Comparison of ENCODE assay signal across 3 cellular contexts in the genomic region with DNA sequence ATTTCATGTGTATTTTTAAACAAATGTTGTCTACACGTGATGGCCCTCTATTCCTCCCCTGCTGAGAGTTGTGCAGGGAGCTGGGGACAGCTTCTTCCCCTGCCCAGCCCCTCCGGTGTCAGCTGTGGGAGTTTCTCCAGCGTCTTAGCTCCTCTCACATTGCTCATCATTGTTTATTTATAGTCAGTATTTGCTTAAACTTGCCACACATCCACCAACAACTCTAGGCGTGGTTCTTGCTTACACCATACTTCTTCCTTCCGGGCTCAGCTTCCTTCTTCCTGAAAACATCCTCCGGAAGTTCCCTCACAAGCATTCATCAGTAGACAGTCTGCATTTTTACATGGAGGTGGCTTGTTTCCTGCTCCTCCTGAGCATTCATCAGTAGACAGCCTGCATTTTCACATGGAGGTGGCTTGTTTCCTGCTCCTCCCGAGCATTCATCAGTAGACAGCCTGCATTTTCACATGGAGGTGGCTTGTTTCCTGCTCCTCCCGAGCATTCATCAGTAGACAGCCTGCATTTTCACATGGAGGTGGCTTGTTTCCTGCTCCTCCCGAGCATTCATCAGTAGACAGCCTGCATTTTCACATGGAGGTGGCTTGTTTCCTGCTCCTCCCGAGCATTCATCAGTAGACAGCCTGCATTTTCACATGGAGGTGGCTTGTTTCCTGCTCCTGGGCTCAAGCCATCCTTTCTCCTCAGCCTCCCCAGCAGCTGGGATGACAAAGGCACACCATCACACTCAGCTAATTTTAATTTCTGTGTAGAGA.
TF ChIP-seq lines count a peak whose summit lies in the region.
"Not testable (repeated sequence)": the region's sequence is repeated elsewhere in the genome, so short reads cannot be mapped to it uniquely, and the experiment has no call there.

No MANE protein-coding gene starts in this region.

TF ChIP-seq in A549, 52 proteins besides CTCF, POLR2A, EP300 and RAD21:
- TF ChIP-seq CEBPB (IDR thresholded peaks at IDR 0.05) (peak; percentile 18 to 52; a peak in 1 of 4 replicates), FOSL2 (CRISPR knock-in tag; IDR thresholded peaks at IDR 0.05) (0 out of 2 replicates have a peak, but pooled peaks have one; percentile 12)
- not testable (repeated sequence) for TF ChIP-seq FOSL2 (IDR thresholded peaks at IDR 0.05)

TF ChIP-seq in HEK293, 187 proteins besides CTCF, POLR2A, EP300 and RAD21:
- peak; percentile 77 for TF ChIP-seq SETDB1 (IDR thresholded peaks at IDR 0.05; ENCODE audit: insufficient read length, low read length)
- TF ChIP-seq TRIM28 (IDR thresholded peaks at IDR 0.05; ENCODE audit: borderline replicate concordance, low read length) = peak; percentile 93; the same call in 1 of the 2 replicates

TF ChIP-seq in PFSK-1, 5 proteins besides CTCF, POLR2A, EP300 and RAD21:
- TF ChIP-seq, protein P1, sequence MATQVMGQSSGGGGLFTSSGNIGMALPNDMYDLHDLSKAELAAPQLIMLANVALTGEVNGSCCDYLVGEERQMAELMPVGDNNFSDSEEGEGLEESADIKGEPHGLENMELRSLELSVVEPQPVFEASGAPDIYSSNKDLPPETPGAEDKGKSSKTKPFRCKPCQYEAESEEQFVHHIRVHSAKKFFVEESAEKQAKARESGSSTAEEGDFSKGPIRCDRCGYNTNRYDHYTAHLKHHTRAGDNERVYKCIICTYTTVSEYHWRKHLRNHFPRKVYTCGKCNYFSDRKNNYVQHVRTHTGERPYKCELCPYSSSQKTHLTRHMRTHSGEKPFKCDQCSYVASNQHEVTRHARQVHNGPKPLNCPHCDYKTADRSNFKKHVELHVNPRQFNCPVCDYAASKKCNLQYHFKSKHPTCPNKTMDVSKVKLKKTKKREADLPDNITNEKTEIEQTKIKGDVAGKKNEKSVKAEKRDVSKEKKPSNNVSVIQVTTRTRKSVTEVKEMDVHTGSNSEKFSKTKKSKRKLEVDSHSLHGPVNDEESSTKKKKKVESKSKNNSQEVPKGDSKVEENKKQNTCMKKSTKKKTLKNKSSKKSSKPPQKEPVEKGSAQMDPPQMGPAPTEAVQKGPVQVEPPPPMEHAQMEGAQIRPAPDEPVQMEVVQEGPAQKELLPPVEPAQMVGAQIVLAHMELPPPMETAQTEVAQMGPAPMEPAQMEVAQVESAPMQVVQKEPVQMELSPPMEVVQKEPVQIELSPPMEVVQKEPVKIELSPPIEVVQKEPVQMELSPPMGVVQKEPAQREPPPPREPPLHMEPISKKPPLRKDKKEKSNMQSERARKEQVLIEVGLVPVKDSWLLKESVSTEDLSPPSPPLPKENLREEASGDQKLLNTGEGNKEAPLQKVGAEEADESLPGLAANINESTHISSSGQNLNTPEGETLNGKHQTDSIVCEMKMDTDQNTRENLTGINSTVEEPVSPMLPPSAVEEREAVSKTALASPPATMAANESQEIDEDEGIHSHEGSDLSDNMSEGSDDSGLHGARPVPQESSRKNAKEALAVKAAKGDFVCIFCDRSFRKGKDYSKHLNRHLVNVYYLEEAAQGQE (IDR thresholded peaks at IDR 0.05; ENCODE audit: insufficient read depth in 1 of 2, low read depth in 2 of 2, low read length in 2 of 2) = peak in 1 of 2 experiments; percentile 50; a peak in 1 of 4 replicates
- TF ChIP-seq FOXP2 (optimal IDR thresholded peaks at IDR 0.05; ENCODE audit: borderline replicate concordance, extremely low read depth, extremely low read length, insufficient read depth) = peak; percentile 66
